ENCODE assay signal across 15 cellular contexts in genomic region chr17:80793421-80793820, GRCh38.
DNase-seq lines count a peak whose midpoint lies in the region; ATAC-seq and TF ChIP-seq lines count a peak whose summit lies in the region.
"Had no signal": no experiment of that assay in that cellular context is flagged by ENCODE, and none has a peak within 500 bp of the region (broad histone marks: within the 10 kb centered on the region; RNA-seq: fewer than 3 reads in every experiment).

No MANE protein-coding gene starts in this region.

- ATAC-seq in CD8-positive, alpha-beta T cell, result no peak
- no peak for ATAC-seq in RWPE2 (ENCODE audit: low read depth)

- no peaks in the 10 kb centered on the region for H3K9me3 Mint-ChIP-seq in CD8-positive, alpha-beta T cell
- H3K9me3 Mint-ChIP-seq in endodermal cell, result peaks cover 9% of the 10 kb centered on the region

- H3K27me3 ChIP-seq in CD8-positive, alpha-beta T cell (ENCODE audit: insufficient read depth, low read length), result no peaks in the 10 kb centered on the region
- no peaks in the 10 kb centered on the region for H3K27me3 ChIP-seq in RWPE2 (ENCODE audit: insufficient read depth, poor library complexity, severe bottlenecking)
- no peaks in the 10 kb centered on the region for H3K27me3 ChIP-seq in endodermal cell (ENCODE audit: control insufficient read depth, insufficient read depth, low read length, poor library complexity, severe bottlenecking)

- peaks cover 57% of the 10 kb centered on the region for H3K4me1 Mint-ChIP-seq in CD8-positive, alpha-beta T cell (ENCODE audit: low read depth)
- peaks cover 10% of the 10 kb centered on the region for H3K4me1 Mint-ChIP-seq in endodermal cell

- POLR2A ChIA-PET in CD8-positive, alpha-beta T cell (lab: Charles Lee), result no interaction called here

- intact Hi-C loops in CD8-positive, alpha-beta T cell (cut with DNase I, micrococcal nuclease), result loop anchor here (5.0 kb wide), 3 partner anchors 36 to 56 kb away; no protein-coding TSS in a partner anchor
- intact Hi-C loops in posterior vena cava (cut with DNase I), result no loop called here

- TF ChIP-seq CTCF in CD8-positive, alpha-beta T cell (IDR thresholded peaks at IDR 0.05), result no peak
- TF ChIP-seq CTCF in RWPE2 (IDR thresholded peaks at IDR 0.05; ENCODE audit: poor library complexity, severe bottlenecking) (no peak), endodermal cell (conservative IDR thresholded peaks at IDR 0.05) (no peak), foreskin fibroblast (IDR thresholded peaks at IDR 0.05; ENCODE audit: low read depth, low read length) (no peak)

- no peak overlapping the region for H3K4me3 ChIP-seq in CD8-positive, alpha-beta T cell (ENCODE audit: low read depth, low read length)
- H3K4me3 ChIP-seq in RWPE2 (ENCODE audit: severe bottlenecking) (no peak overlapping the region), endodermal cell (ENCODE audit: low read length) (no peak overlapping the region), foreskin fibroblast (ENCODE audit: low read depth in 1 of 2, low read length in 2 of 2) (no peak overlapping the region)

- peak overlapping the region; percentile 73 for H3K27ac Mint-ChIP-seq in CD8-positive, alpha-beta T cell
- H3K27ac Mint-ChIP-seq in endodermal cell, result peak overlapping the region; percentile 6
- H3K27ac Mint-ChIP-seq: progenitor cell of endocrine pancreas had no signal

- no peak overlapping the region for H3K27ac ChIP-seq in CD8-positive, alpha-beta T cell (ENCODE audit: low read depth, low read length)
- peak overlapping the region; percentile 63 for H3K27ac ChIP-seq in RWPE2 (ENCODE audit: poor library complexity, severe bottlenecking)
- no peak overlapping the region for H3K27ac ChIP-seq in endodermal cell (ENCODE audit: low read depth, low read length)
- H3K27ac ChIP-seq in substantia nigra (ENCODE audit: low read depth, low read length, poor library complexity, severe bottlenecking), result no peak overlapping the region

- DNase-seq in CD8-positive, alpha-beta T cell, result no peak
- DNase-seq in RWPE2 (ENCODE audit: low spot score) (no peak), endodermal cell (peak; percentile 53), posterior vena cava (ENCODE audit: low spot score) (peak; percentile 57), foreskin fibroblast (no peak), substantia nigra (lab: John Stamatoyannopoulos, UW) (no peak), KG1 (lab: John Stamatoyannopoulos, UW) (no peak), midbrain (lab: John Stamatoyannopoulos, UW) (no peak)
- DNase-seq: activated CD4-positive, alpha-beta T cell treated with anti-CD3 and anti-CD28 coated beads for 48 hours; Kasumi-1; NCI-H1930; NCI-H774; SHP77; stimulated activated CD4-positive, alpha-beta T cell treated with anti-CD3 and anti-CD28 coated beads, Interleukin-4, amount 100 ng/mL, for 24 hours had no signal

- H3K4me3 Mint-ChIP-seq in CD8-positive, alpha-beta T cell, result no peak overlapping the region
- no peak overlapping the region for H3K4me3 Mint-ChIP-seq in endodermal cell

- H3K36me3 ChIP-seq in CD8-positive, alpha-beta T cell (ENCODE audit: insufficient read depth, low read length), result peaks cover 6% of the 10 kb centered on the region
- H3K36me3 ChIP-seq in RWPE2 (ENCODE audit: low read depth), result 0 out of 2 replicates have a peak, but pooled peaks cover 10% of the 10 kb centered on the region
- peaks cover 24% of the 10 kb centered on the region for H3K36me3 ChIP-seq in endodermal cell (ENCODE audit: control insufficient read depth, insufficient read depth, low read length)

- peaks cover 44% of the 10 kb centered on the region for H3K36me3 Mint-ChIP-seq in CD8-positive, alpha-beta T cell
- H3K36me3 Mint-ChIP-seq in endodermal cell (ENCODE audit: low read depth), result peaks cover 36% of the 10 kb centered on the region

- H3K4me1 ChIP-seq in CD8-positive, alpha-beta T cell (ENCODE audit: insufficient read depth, low read length), result peaks cover 47% of the 10 kb centered on the region
- H3K4me1 ChIP-seq in RWPE2 (ENCODE audit: insufficient read depth, poor library complexity, severe bottlenecking), result peaks cover 55% of the 10 kb centered on the region
- H3K4me1 ChIP-seq in endodermal cell (ENCODE audit: control insufficient read depth, insufficient read depth, low read length), result no peaks in the 10 kb centered on the region

- WGBS in endodermal cell (ENCODE audit: insufficient coverage in 1 of 2, insufficient read length in 1 of 2), 2 experiments, result 89 to 94% methylated on average over 6 to 12 of the region's 12 CpGs

- CTCF ChIA-PET in CD8-positive, alpha-beta T cell (lab: Charles Lee), result interaction anchor here (0.6 kb wide), 1 partner anchor 1091 kb away, joined by 3 read pairs; no protein-coding TSS in a partner anchor

- no peaks in the 10 kb centered on the region for H3K27me3 Mint-ChIP-seq in CD8-positive, alpha-beta T cell (ENCODE audit: low read depth)
- H3K27me3 Mint-ChIP-seq in endodermal cell (ENCODE audit: insufficient read depth), result no peaks in the 10 kb centered on the region
- H3K27me3 Mint-ChIP-seq: progenitor cell of endocrine pancreas had no signal

- no peak overlapping the region for H3K9ac ChIP-seq in endodermal cell (ENCODE audit: extremely low read depth, low read length, poor library complexity, severe bottlenecking)

- no peaks in the 10 kb centered on the region for H3K9me3 ChIP-seq in CD8-positive, alpha-beta T cell (ENCODE audit: low read length)
- H3K9me3 ChIP-seq in RWPE2 (ENCODE audit: severe bottlenecking) (no peaks in the 10 kb centered on the region), endodermal cell (ENCODE audit: control insufficient read depth, low read length) (no peaks in the 10 kb centered on the region)

Comparison
In these comparisons a context has a peak if more than half of its experiments do, and no peak if none do; other contexts are left out.
1. DNase-seq: peak in endodermal cell (single experiment) and posterior vena cava (single experiment); none in CD8-positive, alpha-beta T cell (0 of 7), RWPE2 (single experiment), foreskin fibroblast (0 of 2), substantia nigra (0 of 49), KG1 (single experiment) and midbrain (single experiment).
2. intact Hi-C loops: an anchor here in CD8-positive, alpha-beta T cell (5.0 kb wide); none called in posterior vena cava.